Comparison of ENCODE assay signal across 19 cellular contexts in the genomic region with DNA sequence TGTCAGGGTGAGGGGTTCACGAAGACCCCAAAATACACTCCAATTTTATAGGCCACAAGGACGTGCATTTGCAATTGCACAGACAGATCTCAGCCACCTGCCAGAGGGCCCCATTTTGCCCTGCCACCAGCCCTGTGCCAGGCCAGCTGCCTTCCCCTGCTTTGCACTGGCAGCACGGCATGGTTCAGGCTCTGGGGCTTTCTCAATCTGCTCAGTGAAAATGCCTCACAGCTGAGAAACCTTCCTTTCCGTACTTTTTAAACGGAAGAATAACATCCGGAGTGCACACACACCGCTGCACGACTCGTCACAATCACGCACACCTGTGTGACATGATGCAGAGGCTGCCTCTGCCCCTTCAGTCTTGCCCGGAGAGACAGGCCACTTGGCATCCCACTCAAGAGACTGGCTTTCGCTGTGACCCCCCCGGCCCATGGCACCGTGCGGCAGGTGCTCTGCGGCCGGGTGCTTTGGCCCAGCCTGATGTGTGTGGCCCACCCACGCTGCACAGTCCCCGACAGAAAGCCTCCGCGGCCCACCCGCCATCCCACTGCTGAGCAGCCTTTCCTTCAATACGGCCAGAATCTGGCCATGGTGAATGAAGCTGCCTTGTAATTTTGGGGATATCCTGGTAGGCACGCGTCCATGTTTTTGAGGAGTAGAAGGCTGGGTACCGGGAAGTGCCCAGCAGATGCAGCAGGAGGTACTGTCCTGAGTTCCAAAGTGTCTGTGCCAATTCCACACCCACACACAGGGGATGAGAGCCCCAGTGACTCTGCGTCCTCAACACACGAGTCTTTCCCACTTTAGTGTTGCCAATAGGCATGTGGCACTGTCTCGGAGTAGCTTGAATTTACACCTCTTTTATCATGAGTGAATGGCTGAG.
A peak's percentile ranks its signal among the peaks of the same experiment; 100 is the strongest.
DNase-seq lines count a peak whose midpoint lies in the region; ATAC-seq and TF ChIP-seq lines count a peak whose summit lies in the region.
"Had no signal": no experiment of that assay in that cellular context is flagged by ENCODE, and none has a peak within 500 bp of the region (broad histone marks: within the 10 kb centered on the region; RNA-seq: fewer than 3 reads in every experiment).

No MANE protein-coding gene starts in this region.

- peak overlapping the region; percentile 11; the same call in 1 of the 2 replicates for H3K27ac ChIP-seq in VCaP
- no peak overlapping the region for H3K27ac ChIP-seq in vagina
- H3K27ac ChIP-seq: BLaER1, KMS-11, Peyer's patch had no signal

- H3K9me3 ChIP-seq in vagina, result no peaks in the 10 kb centered on the region
- H3K9me3 ChIP-seq: BLaER1, Peyer's patch had no signal

- H3K4me1 ChIP-seq in vagina, result no peaks in the 10 kb centered on the region
- H3K4me1 ChIP-seq: Peyer's patch had no signal

- TF ChIP-seq CTCF in VCaP (conservative IDR thresholded peaks at IDR 0.05), result no peak
- TF ChIP-seq CTCF in omental fat pad (IDR thresholded peaks at IDR 0.05), result no peak
- TF ChIP-seq CTCF in vagina (IDR thresholded peaks at IDR 0.05), result no peak

- H3K4me3 ChIP-seq in vagina, result no peak overlapping the region
- H3K4me3 ChIP-seq: BLaER1, Peyer's patch had no signal

- H3K27ac Mint-ChIP-seq in activated CD8-positive, alpha-beta memory T cell treated with anti-CD3 and anti-CD28 coated beads, Interleukin-2, amount 10 ng/mL, durations not matched to agents 7 days and 5 days, result no peak overlapping the region
- H3K27ac Mint-ChIP-seq: CD8-positive, alpha-beta T cell had no signal

- peak; percentile 38 for DNase-seq in activated CD8-positive, alpha-beta memory T cell treated with anti-CD3 and anti-CD28 coated beads, Interleukin-2, amount 10 ng/mL, durations not matched to agents 7 days and 5 days
- DNase-seq in activated CD8-positive, alpha-beta memory T cell treated with anti-CD3 and anti-CD28 coated beads, Interleukin-2, amount 50 U/mL, for 4 hours, result no peak
- DNase-seq in omental fat pad (ENCODE audit: low spot score), result peak; percentile 14
- peak; percentile 55 to 70 for DNase-seq in vagina (ENCODE audit: extremely low spot score in 2 of 2)
- DNase-seq in SHP77 treated with DMSO at 0.1 percent for 48 hours (lab: John Stamatoyannopoulos, UW), result no peak
- no peak for DNase-seq in DMS53 treated with DMSO at 0.1 percent for 48 hours (lab: John Stamatoyannopoulos, UW; ENCODE audit: unreplicated experiment)
- DNase-seq in NCI-H2081 treated with DMSO at 0.1 percent for 48 hours (lab: John Stamatoyannopoulos, UW), result no peak
- DNase-seq: GF-D8, NCI-H1436 treated with DMSO at 0.1 percent for 48 hours, NCI-H2029 treated with DMSO at 0.1 percent for 48 hours, NCI-H510A, NCI-H82, SHP77 had no signal

- intact Hi-C loops in vagina (cut with DNase I), result no loop called here

- H3K4me3 Mint-ChIP-seq in activated CD8-positive, alpha-beta memory T cell treated with anti-CD3 and anti-CD28 coated beads, Interleukin-2, amount 10 ng/mL, durations not matched to agents 7 days and 5 days, result no peak overlapping the region
- H3K4me3 Mint-ChIP-seq: CD8-positive, alpha-beta T cell had no signal

- H3K36me3 Mint-ChIP-seq in activated CD8-positive, alpha-beta memory T cell treated with anti-CD3 and anti-CD28 coated beads, Interleukin-2, amount 10 ng/mL, durations not matched to agents 7 days and 5 days, result no peaks in the 10 kb centered on the region

- H3K27me3 ChIP-seq in vagina, result no peaks in the 10 kb centered on the region
- H3K27me3 ChIP-seq: BLaER1, Peyer's patch had no signal

- TF ChIP-seq POLR2A in vagina (IDR thresholded peaks at IDR 0.05), result no peak

- H3K36me3 ChIP-seq in vagina, result peaks cover 0 to 27% of the 10 kb centered on the region in 2 donors

- ATAC-seq in activated CD8-positive, alpha-beta memory T cell treated with anti-CD3 and anti-CD28 coated beads, Interleukin-2, amount 10 ng/mL, durations not matched to agents 7 days and 5 days, result no peak
- ATAC-seq in omental fat pad (ENCODE audit: low FRiP score), result no peak
- ATAC-seq: CD8-positive, alpha-beta T cell; SK-N-SH treated with all-trans-retinoic acid at 6 μM for 48 hours had no signal

- no peaks in the 10 kb centered on the region for H3K27me3 Mint-ChIP-seq in activated CD8-positive, alpha-beta memory T cell treated with anti-CD3 and anti-CD28 coated beads, Interleukin-2, amount 10 ng/mL, durations not matched to agents 7 days and 5 days

- CTCF ChIA-PET in activated CD8-positive, alpha-beta memory T cell treated with anti-CD3 and anti-CD28 coated beads, Interleukin-2, amount 10 ng/mL, durations not matched to agents 7 days and 5 days (lab: Charles Lee), result interaction anchor here (0.6 kb wide), 1 partner anchor 722 kb away, joined by 3 read pairs; no protein-coding TSS in a partner anchor

- H3K4me1 Mint-ChIP-seq in activated CD8-positive, alpha-beta memory T cell treated with anti-CD3 and anti-CD28 coated beads, Interleukin-2, amount 10 ng/mL, durations not matched to agents 7 days and 5 days, result no peaks in the 10 kb centered on the region

- no peaks in the 10 kb centered on the region for H3K9me3 Mint-ChIP-seq in activated CD8-positive, alpha-beta memory T cell treated with anti-CD3 and anti-CD28 coated beads, Interleukin-2, amount 10 ng/mL, durations not matched to agents 7 days and 5 days (ENCODE audit: low read depth)
- H3K9me3 Mint-ChIP-seq: CD8-positive, alpha-beta T cell had no signal

Comparison
In these comparisons a context has a peak if more than half of its experiments do, and no peak if none do; other contexts are left out.
1. DNase-seq: peak in activated CD8-positive, alpha-beta memory T cell treated with anti-CD3 and anti-CD28 coated beads, Interleukin-2, amount 10 ng/mL, durations not matched to agents 7 days and 5 days (single experiment), omental fat pad (single experiment) and vagina (2 of 2); none in activated CD8-positive, alpha-beta memory T cell treated with anti-CD3 and anti-CD28 coated beads, Interleukin-2, amount 50 U/mL, for 4 hours (single experiment), SHP77 treated with DMSO at 0.1 percent for 48 hours (single experiment), DMS53 treated with DMSO at 0.1 percent for 48 hours (single experiment) and NCI-H2081 treated with DMSO at 0.1 percent for 48 hours (single experiment).